In the genomic region with DNA sequence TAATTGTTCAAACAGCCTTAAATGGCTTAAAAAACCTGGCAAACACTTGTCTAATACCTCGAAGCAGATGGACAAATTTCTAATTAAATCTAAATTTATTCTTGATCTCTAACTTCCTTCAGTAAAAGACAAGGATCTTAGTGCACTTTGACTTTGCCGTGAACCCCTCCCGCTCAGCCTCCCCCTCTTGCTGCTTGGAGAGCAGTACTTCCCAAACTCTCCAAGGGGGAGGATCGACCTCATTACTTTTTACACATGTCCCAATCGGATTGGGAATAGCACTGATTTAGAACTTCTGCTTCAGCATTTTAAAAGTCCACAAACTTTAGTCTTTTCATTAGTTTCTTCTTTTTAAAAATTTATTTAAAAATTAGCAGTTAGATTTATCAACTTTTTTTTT, we compare ENCODE assay signal across 25 cellular contexts.
DNase-seq lines count a peak whose midpoint lies in the region; ATAC-seq, FAIRE-seq and TF ChIP-seq lines count a peak whose summit lies in the region.
"Had no signal": no experiment of that assay in that cellular context is flagged by ENCODE, and none has a peak within 500 bp of the region (broad histone marks: within the 10 kb centered on the region; RNA-seq: fewer than 3 reads in every experiment).

No MANE protein-coding gene starts in this region.

- CTCF ChIA-PET in WTC11 (lab: Charles Lee) = no interaction called here

- no peaks in the 10 kb centered on the region for H3K36me3 ChIP-seq in osteoblast (ENCODE audit: insufficient read depth, low read length)
- H3K36me3 ChIP-seq: BLaER1 treated with 17β-estradiol and CSF1 and Interleukin-3, amounts not matched to agents 10 nM and 100 nM had no signal

- H3K9me3 ChIP-seq in osteoblast (ENCODE audit: low read depth, low read length) = no peaks in the 10 kb centered on the region
- H3K9me3 ChIP-seq: Caco-2 had no signal

- no peak for ATAC-seq in WTC11
- ATAC-seq: A549; CD8-positive, alpha-beta T cell; GM12878 had no signal

- no peak for TF ChIP-seq CTCF in D721Med (IDR thresholded peaks at IDR 0.05; ENCODE audit: insufficient read depth, missing control alignments)
- TF ChIP-seq CTCF in osteoblast (IDR thresholded peaks at IDR 0.05; ENCODE audit: extremely low read depth, low read depth, low read length) = no peak
- no peak for TF ChIP-seq CTCF in WTC11 (IDR thresholded peaks at IDR 0.05)

- no peak overlapping the region for H3K4me3 Mint-ChIP-seq in WTC11
- H3K4me3 Mint-ChIP-seq: B cell; CD4-positive, alpha-beta T cell; CD8-positive, alpha-beta T cell had no signal

- POLR2A ChIA-PET in WTC11 (lab: Charles Lee) = no interaction called here

- peaks cover 38% of the 10 kb centered on the region for H3K9me3 Mint-ChIP-seq in WTC11

- no peaks in the 10 kb centered on the region for H3K4me1 ChIP-seq in osteoblast (ENCODE audit: insufficient read depth, low read length)
- H3K4me1 ChIP-seq: A549; BLaER1 treated with 17β-estradiol and CSF1 and Interleukin-3, amounts not matched to agents 10 nM and 100 nM; Caco-2 had no signal

- peaks cover 31% of the 10 kb centered on the region for H3K36me3 Mint-ChIP-seq in WTC11
- H3K36me3 Mint-ChIP-seq: CD8-positive, alpha-beta T cell had no signal

- H4K20me1 ChIP-seq in osteoblast (ENCODE audit: insufficient read depth, low read length) = no peaks in the 10 kb centered on the region
- H4K20me1 ChIP-seq: BLaER1 treated with 17β-estradiol and CSF1 and Interleukin-3, amounts not matched to agents 10 nM and 100 nM had no signal

- H3K27me3 ChIP-seq in osteoblast (ENCODE audit: insufficient read depth, low read length) = no peaks in the 10 kb centered on the region
- H3K27me3 ChIP-seq: BLaER1 treated with 17β-estradiol and CSF1 and Interleukin-3, amounts not matched to agents 10 nM and 100 nM had no signal

- H3K79me2 ChIP-seq in osteoblast (ENCODE audit: insufficient read depth, low read length) = no peaks in the 10 kb centered on the region

- FAIRE-seq in D721Med (lab: Jason Lieb, UNC) (peak; percentile 51), endometrium (lab: Jason Lieb, UNC) (peak; percentile 21)
- FAIRE-seq: A549, GM12878, GM12892, GM18507 had no signal

- H3K4me2 ChIP-seq in osteoblast (ENCODE audit: insufficient read depth, low read length) = no peak overlapping the region
- H3K4me2 ChIP-seq: A549; BLaER1 treated with 17β-estradiol and CSF1 and Interleukin-3, amounts not matched to agents 10 nM and 100 nM had no signal

- H3K27me3 Mint-ChIP-seq in WTC11 (ENCODE audit: low read depth) = no peaks in the 10 kb centered on the region; the same call in 1 of the 2 replicates
- H3K27me3 Mint-ChIP-seq: CD4-positive, alpha-beta T cell had no signal

- DNase-seq in D721Med (ENCODE audit: insufficient read length, low spot score) (no peak), osteoblast (ENCODE audit: insufficient read length, low spot score, missing footprints) (peak; percentile 5), WTC11 (ENCODE audit: low spot score) (no peak), GOT3 (lab: John Stamatoyannopoulos, UW) (no peak)
- DNase-seq: AML-193; Caco-2; Calu3; CD4-positive, alpha-beta T cell; CD8-positive, alpha-beta T cell; DMS 273 treated with DMSO at 0.1 percent for 48 hours; DMS153; DMS53; DMS79; DND-41; EL; GDM1 had no signal

- no peaks in the 10 kb centered on the region for H3K4me1 Mint-ChIP-seq in WTC11
- H3K4me1 Mint-ChIP-seq: B cell had no signal

- no peak overlapping the region for H3K27ac ChIP-seq in osteoblast (ENCODE audit: low read depth, low read length)
- H3K27ac ChIP-seq: 22Rv1; A549; BLaER1 treated with 17β-estradiol and CSF1 and Interleukin-3, amounts not matched to agents 10 nM and 100 nM; C4-2B had no signal

- H3K27ac Mint-ChIP-seq in WTC11 = no peak overlapping the region
- H3K27ac Mint-ChIP-seq: B cell; CD4-positive, alpha-beta T cell; CD8-positive, alpha-beta T cell had no signal

- no peak overlapping the region for H2AFZ ChIP-seq in osteoblast (ENCODE audit: low read length)

- no peak overlapping the region for H3K4me3 ChIP-seq in osteoblast (ENCODE audit: insufficient read depth, low read length)
- H3K4me3 ChIP-seq: A549; BLaER1 treated with 17β-estradiol and CSF1 and Interleukin-3, amounts not matched to agents 10 nM and 100 nM; GM12878 had no signal

TF ChIP-seq in WTC11, 78 proteins besides CTCF, POLR2A, EP300 and RAD21:
- TF ChIP-seq, protein P1, sequence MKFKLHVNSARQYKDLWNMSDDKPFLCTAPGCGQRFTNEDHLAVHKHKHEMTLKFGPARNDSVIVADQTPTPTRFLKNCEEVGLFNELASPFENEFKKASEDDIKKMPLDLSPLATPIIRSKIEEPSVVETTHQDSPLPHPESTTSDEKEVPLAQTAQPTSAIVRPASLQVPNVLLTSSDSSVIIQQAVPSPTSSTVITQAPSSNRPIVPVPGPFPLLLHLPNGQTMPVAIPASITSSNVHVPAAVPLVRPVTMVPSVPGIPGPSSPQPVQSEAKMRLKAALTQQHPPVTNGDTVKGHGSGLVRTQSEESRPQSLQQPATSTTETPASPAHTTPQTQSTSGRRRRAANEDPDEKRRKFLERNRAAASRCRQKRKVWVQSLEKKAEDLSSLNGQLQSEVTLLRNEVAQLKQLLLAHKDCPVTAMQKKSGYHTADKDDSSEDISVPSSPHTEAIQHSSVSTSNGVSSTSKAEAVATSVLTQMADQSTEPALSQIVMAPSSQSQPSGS (CRISPR knock-in tag; IDR thresholded peaks at IDR 0.05; ENCODE audit: borderline replicate concordance, low read depth) = no peak
- TF ChIP-seq ZNF423 (CRISPR knock-in tag; IDR thresholded peaks at IDR 0.05) = no peak
- no peak for TF ChIP-seq PREB (CRISPR knock-in tag; IDR thresholded peaks at IDR 0.05; ENCODE audit: borderline replicate concordance)
- TF ChIP-seq ATF1 (CRISPR knock-in tag; IDR thresholded peaks at IDR 0.05) = no peak
- no peak for TF ChIP-seq NR2C2 (CRISPR knock-in tag; IDR thresholded peaks at IDR 0.05)
- no peak for TF ChIP-seq ZNF425 (CRISPR knock-in tag; conservative IDR thresholded peaks at IDR 0.05)
- no peak for TF ChIP-seq FOXP1 (CRISPR knock-in tag; IDR thresholded peaks at IDR 0.05; ENCODE audit: borderline replicate concordance)
- TF ChIP-seq, protein P2, sequence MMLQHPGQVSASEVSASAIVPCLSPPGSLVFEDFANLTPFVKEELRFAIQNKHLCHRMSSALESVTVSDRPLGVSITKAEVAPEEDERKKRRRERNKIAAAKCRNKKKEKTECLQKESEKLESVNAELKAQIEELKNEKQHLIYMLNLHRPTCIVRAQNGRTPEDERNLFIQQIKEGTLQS (CRISPR knock-in tag; conservative IDR thresholded peaks at IDR 0.05) = no peak
- no peak for TF ChIP-seq PRRX2 (CRISPR knock-in tag; IDR thresholded peaks at IDR 0.05)
- TF ChIP-seq ELF4 (CRISPR knock-in tag; IDR thresholded peaks at IDR 0.05; ENCODE audit: low read depth) = no peak
